In genomic region chr2:110873597-110874525, GRCh38 we compare ENCODE assay signal across 24 cellular contexts.
"Had no signal": no experiment of that assay in that cellular context is flagged by ENCODE, and none has a peak within 500 bp of the region (broad histone marks: within the 10 kb centered on the region; RNA-seq: fewer than 3 reads in every experiment).

No MANE protein-coding gene starts in this region.

- DNase-seq: activated CD4-positive, alpha-beta memory T cell treated with anti-CD3 and anti-CD28 coated beads, Interleukin-2, amount 10 ng/mL, durations not matched to agents 7 days and 5 days; activated CD4-positive, alpha-beta T cell treated with anti-CD3 and anti-CD28 coated beads for 48 hours; activated CD8-positive, alpha-beta memory T cell treated with anti-CD3 and anti-CD28 coated beads, Interleukin-2, amount 10 ng/mL, durations not matched to agents 7 days and 5 days; activated T-cell treated with anti-CD3 and anti-CD28 coated beads, Interleukin-2, amount 50 U/mL, for 48 hours; anterior cingulate cortex; dermis blood vessel endothelial cell; effector CD4-positive, alpha-beta T cell; glutamatergic neuron; islet precursor cell; left ventricle myocardium inferior; mesendoderm; mucosa of descending colon; occipital lobe; right cardiac atrium; stimulated activated CD4-positive, alpha-beta T cell treated with anti-CD3 and anti-CD28 coated beads, Interleukin-15, amount 100 ng/mL, for 24 hours; stimulated activated CD4-positive, alpha-beta T cell treated with anti-CD3 and anti-CD28 coated beads, Interleukin-2, amount 100 ng/mL, for 24 hours; stimulated activated naive CD8-positive, alpha-beta T cell treated with anti-CD3 and anti-CD28 coated beads, Interleukin-15, Interleukin-2, amounts not matched to agents 100 U/mL and 50 U/mL, for 24 hours; trophoblast cell had no signal

- H3K4me3 ChIP-seq: left ventricle myocardium inferior, lung, mucosa of descending colon, thoracic aorta had no signal

- H3K27ac ChIP-seq: epithelial cell of prostate, left ventricle myocardium inferior, thoracic aorta, VCaP had no signal

- H3K9me3 ChIP-seq: mucosa of descending colon, thoracic aorta had no signal

- H3K4me1 ChIP-seq: left ventricle myocardium inferior had no signal

- H3K27ac Mint-ChIP-seq: activated CD4-positive, alpha-beta memory T cell treated with anti-CD3 and anti-CD28 coated beads, Interleukin-2, amount 10 ng/mL, durations not matched to agents 7 days and 5 days; activated CD8-positive, alpha-beta memory T cell treated with anti-CD3 and anti-CD28 coated beads, Interleukin-2, amount 10 ng/mL, durations not matched to agents 7 days and 5 days; activated naive CD4-positive, alpha-beta T cell treated with anti-CD3 and anti-CD28 coated beads, Interleukin-2, amount 50 U/mL, for 24 hours had no signal

- H3K36me3 ChIP-seq: left ventricle myocardium inferior, thoracic aorta had no signal

- ATAC-seq: activated CD8-positive, alpha-beta memory T cell treated with anti-CD3 and anti-CD28 coated beads, Interleukin-2, amount 10 ng/mL, durations not matched to agents 7 days and 5 days; mucosa of descending colon; right cardiac atrium had no signal

- H3K9me3 Mint-ChIP-seq: neural crest cell had no signal

- H3K4me3 Mint-ChIP-seq: activated CD4-positive, alpha-beta memory T cell treated with anti-CD3 and anti-CD28 coated beads, Interleukin-2, amount 10 ng/mL, durations not matched to agents 7 days and 5 days; activated CD8-positive, alpha-beta memory T cell treated with anti-CD3 and anti-CD28 coated beads, Interleukin-2, amount 10 ng/mL, durations not matched to agents 7 days and 5 days; activated naive CD4-positive, alpha-beta T cell treated with anti-CD3 and anti-CD28 coated beads, Interleukin-2, amount 50 U/mL, for 24 hours; neural crest cell had no signal
